21 cellular contexts compared by ENCODE assay signal in genomic region chr2:105357122-105357521, GRCh38.
"Had no signal": no experiment of that assay in that cellular context is flagged by ENCODE, and none has a peak within 500 bp of the region (broad histone marks: within the 10 kb centered on the region; RNA-seq: fewer than 3 reads in every experiment).

No MANE protein-coding gene starts in this region.

- H3K4me2 ChIP-seq: KMS-11 had no signal

- H3K27me3 ChIP-seq: adrenal gland had no signal

- H3K4me3 Mint-ChIP-seq: activated B cell treated with CpG ODN at 0.5 μM for 24 hours; activated CD4-positive, alpha-beta memory T cell treated with anti-CD3 and anti-CD28 coated beads for 36 hours; activated CD4-positive, alpha-beta T cell treated with anti-CD3 and anti-CD28 coated beads, Interleukin-2, amount 10 ng/mL, durations not matched to agents 7 days and 5 days; activated naive CD8-positive, alpha-beta T cell treated with anti-CD3 and anti-CD28 coated beads, Interleukin-2, amount 10 ng/mL, durations not matched to agents 7 days and 5 days; T-cell had no signal

- H3K27ac Mint-ChIP-seq: activated B cell treated with CpG ODN at 0.5 μM for 24 hours; activated CD4-positive, alpha-beta memory T cell treated with anti-CD3 and anti-CD28 coated beads for 36 hours; activated CD4-positive, alpha-beta T cell treated with anti-CD3 and anti-CD28 coated beads, Interleukin-2, amount 10 ng/mL, durations not matched to agents 7 days and 5 days; activated naive CD8-positive, alpha-beta T cell treated with anti-CD3 and anti-CD28 coated beads, Interleukin-2, amount 10 ng/mL, durations not matched to agents 7 days and 5 days; T-cell had no signal

- H3K27ac ChIP-seq: adrenal gland, KMS-11 had no signal

- ATAC-seq: T-cell had no signal

- H3K4me1 Mint-ChIP-seq: activated B cell treated with CpG ODN at 0.5 μM for 24 hours had no signal

- H3K4me1 ChIP-seq: adrenal gland had no signal

- DNase-seq: activated B cell treated with CpG ODN at 0.5 μM for 24 hours; activated CD4-positive, alpha-beta memory T cell treated with anti-CD3 and anti-CD28 coated beads for 36 hours; activated CD4-positive, alpha-beta T cell treated with anti-CD3 and anti-CD28 coated beads for 1 hour; activated CD4-positive, alpha-beta T cell treated with anti-CD3 and anti-CD28 coated beads, Interleukin-2, amount 10 ng/mL, durations not matched to agents 7 days and 5 days; activated CD8-positive, alpha-beta memory T cell treated with anti-CD3 and anti-CD28 coated beads for 24 hours; activated naive CD4-positive, alpha-beta T cell treated with anti-CD3 and anti-CD28 coated beads, Interleukin-2, amount 50 U/mL, for 16 hours; activated naive CD8-positive, alpha-beta T cell treated with anti-CD3 and anti-CD28 coated beads, Interleukin-2, amount 10 ng/mL, durations not matched to agents 7 days and 5 days; activated T-cell treated with anti-CD3 and anti-CD28 coated beads, Interleukin-2, amount 50 U/mL, for 48 hours; adrenal gland; anterior cingulate cortex; MM.1S; NCI-H1105; NCI-H1436; NCI-H1694 treated with DMSO at 0.1 percent for 48 hours; NCI-H2029 treated with DMSO at 0.1 percent for 48 hours; NCI-H510A treated with DMSO at 0.1 percent for 48 hours; SHP77 treated with DMSO at 0.1 percent for 48 hours; T-cell; T-helper 2 cell; T1000 had no signal

- H3K4me3 ChIP-seq: adrenal gland had no signal

- H3K27me3 Mint-ChIP-seq: activated B cell treated with CpG ODN at 0.5 μM for 24 hours; activated CD4-positive, alpha-beta memory T cell treated with anti-CD3 and anti-CD28 coated beads for 36 hours; activated CD4-positive, alpha-beta T cell treated with anti-CD3 and anti-CD28 coated beads, Interleukin-2, amount 10 ng/mL, durations not matched to agents 7 days and 5 days; activated naive CD8-positive, alpha-beta T cell treated with anti-CD3 and anti-CD28 coated beads, Interleukin-2, amount 10 ng/mL, durations not matched to agents 7 days and 5 days; T-cell had no signal
